In genomic region chr15:88776646-88777045, GRCh38 we compare ENCODE assay signal across 19 cellular contexts. TPM values are rescaled to one million over a fixed set of nuclear protein-coding genes. Genes with fewer than 3 reads are reported as not detected.
A peak's percentile ranks its signal among the peaks of the same experiment; 100 is the strongest.
DNase-seq lines count a peak whose midpoint lies in the region.
"Had no signal": no experiment of that assay in that cellular context is flagged by ENCODE, and none has a peak within 500 bp of the region (broad histone marks: within the 10 kb centered on the region; RNA-seq: fewer than 3 reads in every experiment).

No MANE protein-coding gene starts in this region.

- peak; percentile 50 for DNase-seq in RPMI7951 (ENCODE audit: low read depth)
- peak; percentile 78 for DNase-seq in globus pallidus (ENCODE audit: low spot score)
- peak; percentile 23 for DNase-seq in myocyte (ENCODE audit: low read depth)
- peak in 36 of 49 donors; percentile 2 to 69 (median 34) for DNase-seq in substantia nigra (lab: John Stamatoyannopoulos, UW)
- DNase-seq in HUDEP-2 (lab: John Stamatoyannopoulos, UW; ENCODE audit: unreplicated experiment in 76 of 76): no peak
- no peak for DNase-seq in activated T-cell treated with anti-CD3 and anti-CD28 coated beads for 4 hours
- DNase-seq in NCI-H187 (lab: John Stamatoyannopoulos, UW): no peak
- DNase-seq: COR-L47, EL, HCEC 1CT, IMR-90, Kasumi-1, MM.1S, NCI-H1092 treated with DMSO at 0.1 percent for 48 hours, NCI-H187 treated with DMSO at 0.1 percent for 48 hours, NCI-H526 treated with DMSO at 0.1 percent for 48 hours, OCI-M1, RPMI8226 had no signal

- H3K27ac ChIP-seq in substantia nigra (ENCODE audit: low read depth, low read length, poor library complexity, severe bottlenecking): no peak overlapping the region

RNA-seq across cellular contexts. Expression of gene ACAN, which starts 26.6 kb away (rescaled TPM):
- total RNA-seq in RPMI7951 (2014; rRNA removed; shearing (Covaris generic)): 0.78 and 0.96 TPM in 2 replicates
- total RNA-seq in myocyte: 0.05 and 0.08 TPM in 2 replicates
- not detected for polyA plus RNA-seq in myocyte (2012)
- total RNA-seq: HT-29 had no signal

Comparison
In these comparisons a context has a peak if more than half of its experiments do, and no peak if none do; other contexts are left out.
1. DNase-seq: peak in RPMI7951 (single experiment), globus pallidus (single experiment), myocyte (single experiment) and substantia nigra (36 of 49); none in HUDEP-2 (0 of 76), activated T-cell treated with anti-CD3 and anti-CD28 coated beads for 4 hours (single experiment) and NCI-H187 (0 of 2).